1 cellular context compared by ENCODE assay signal in genomic region chr18:31513189-31513907, GRCh38.
TF ChIP-seq lines count a peak whose summit lies in the region.

No MANE protein-coding gene starts in this region.

TF ChIP-seq in H1, 55 proteins besides CTCF, POLR2A, EP300 and RAD21 (continued from another document):
- TF ChIP-seq POU5F1 (IDR thresholded peaks at IDR 0.05; ENCODE audit: low read depth, low read length) (no peak), GABPA (IDR thresholded peaks at IDR 0.05; ENCODE audit: borderline replicate concordance, insufficient read depth, low read length) (no peak), EGR1 (IDR thresholded peaks at IDR 0.05; ENCODE audit: borderline replicate concordance, low read depth, low read length) (no peak)
